Comparison of ENCODE assay signal across 1 cellular context in the genomic region with DNA sequence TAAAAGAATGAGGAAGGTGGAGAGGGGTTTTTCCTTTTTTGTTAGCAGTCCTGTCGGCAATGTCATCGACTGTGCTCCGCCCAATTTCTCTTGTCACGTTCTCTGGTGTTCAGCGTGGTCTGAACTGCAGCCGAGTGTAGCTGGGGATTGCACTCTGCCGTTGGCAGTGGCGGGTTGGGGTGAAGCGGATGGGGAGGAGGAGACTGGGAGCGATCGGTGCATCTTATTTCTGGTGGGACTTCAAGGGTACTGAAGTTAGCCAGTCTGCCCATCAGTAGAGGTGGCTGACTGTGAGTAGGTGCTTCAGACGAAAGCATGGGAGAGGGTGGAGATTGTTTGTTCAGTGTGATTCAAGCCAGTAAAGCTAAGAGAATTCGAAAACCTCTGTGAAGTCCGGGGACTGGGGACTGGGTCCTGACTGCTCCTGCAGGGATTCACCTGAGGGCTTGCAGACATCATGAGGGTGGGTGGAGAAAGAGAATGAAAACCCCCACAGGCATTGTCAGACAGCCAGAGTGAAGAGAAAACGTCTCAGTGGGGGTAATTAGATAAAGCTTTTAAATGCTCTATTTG.
A peak's percentile ranks its signal among the peaks of the same experiment; 100 is the strongest.
TF ChIP-seq lines count a peak whose summit lies in the region.

No MANE protein-coding gene starts in this region.

TF ChIP-seq in HepG2, 621 proteins besides CTCF, POLR2A, EP300 and RAD21 (continued from another document):
- TF ChIP-seq, protein P1, sequence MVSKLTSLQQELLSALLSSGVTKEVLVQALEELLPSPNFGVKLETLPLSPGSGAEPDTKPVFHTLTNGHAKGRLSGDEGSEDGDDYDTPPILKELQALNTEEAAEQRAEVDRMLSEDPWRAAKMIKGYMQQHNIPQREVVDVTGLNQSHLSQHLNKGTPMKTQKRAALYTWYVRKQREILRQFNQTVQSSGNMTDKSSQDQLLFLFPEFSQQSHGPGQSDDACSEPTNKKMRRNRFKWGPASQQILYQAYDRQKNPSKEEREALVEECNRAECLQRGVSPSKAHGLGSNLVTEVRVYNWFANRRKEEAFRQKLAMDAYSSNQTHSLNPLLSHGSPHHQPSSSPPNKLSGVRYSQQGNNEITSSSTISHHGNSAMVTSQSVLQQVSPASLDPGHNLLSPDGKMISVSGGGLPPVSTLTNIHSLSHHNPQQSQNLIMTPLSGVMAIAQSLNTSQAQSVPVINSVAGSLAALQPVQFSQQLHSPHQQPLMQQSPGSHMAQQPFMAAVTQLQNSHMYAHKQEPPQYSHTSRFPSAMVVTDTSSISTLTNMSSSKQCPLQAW (CRISPR knock-in tag; IDR thresholded peaks at IDR 0.05), result 0 out of 2 replicates have a peak, but pooled peaks have one; percentile 7
- TF ChIP-seq, protein P2, sequence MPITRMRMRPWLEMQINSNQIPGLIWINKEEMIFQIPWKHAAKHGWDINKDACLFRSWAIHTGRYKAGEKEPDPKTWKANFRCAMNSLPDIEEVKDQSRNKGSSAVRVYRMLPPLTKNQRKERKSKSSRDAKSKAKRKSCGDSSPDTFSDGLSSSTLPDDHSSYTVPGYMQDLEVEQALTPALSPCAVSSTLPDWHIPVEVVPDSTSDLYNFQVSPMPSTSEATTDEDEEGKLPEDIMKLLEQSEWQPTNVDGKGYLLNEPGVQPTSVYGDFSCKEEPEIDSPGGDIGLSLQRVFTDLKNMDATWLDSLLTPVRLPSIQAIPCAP (CRISPR knock-in tag; IDR thresholded peaks at IDR 0.05; ENCODE audit: low read depth), result no peak
- TF ChIP-seq, protein P3, sequence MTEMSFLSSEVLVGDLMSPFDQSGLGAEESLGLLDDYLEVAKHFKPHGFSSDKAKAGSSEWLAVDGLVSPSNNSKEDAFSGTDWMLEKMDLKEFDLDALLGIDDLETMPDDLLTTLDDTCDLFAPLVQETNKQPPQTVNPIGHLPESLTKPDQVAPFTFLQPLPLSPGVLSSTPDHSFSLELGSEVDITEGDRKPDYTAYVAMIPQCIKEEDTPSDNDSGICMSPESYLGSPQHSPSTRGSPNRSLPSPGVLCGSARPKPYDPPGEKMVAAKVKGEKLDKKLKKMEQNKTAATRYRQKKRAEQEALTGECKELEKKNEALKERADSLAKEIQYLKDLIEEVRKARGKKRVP (CRISPR knock-in tag; IDR thresholded peaks at IDR 0.05), result no peak
- peak; percentile 41; the same call in 1 of the 2 replicates for TF ChIP-seq TBX2 (CRISPR knock-in tag; IDR thresholded peaks at IDR 0.05; ENCODE audit: borderline replicate concordance)
- TF ChIP-seq ZNF547 (CRISPR knock-in tag; IDR thresholded peaks at IDR 0.05), result no peak
- TF ChIP-seq, protein P4, sequence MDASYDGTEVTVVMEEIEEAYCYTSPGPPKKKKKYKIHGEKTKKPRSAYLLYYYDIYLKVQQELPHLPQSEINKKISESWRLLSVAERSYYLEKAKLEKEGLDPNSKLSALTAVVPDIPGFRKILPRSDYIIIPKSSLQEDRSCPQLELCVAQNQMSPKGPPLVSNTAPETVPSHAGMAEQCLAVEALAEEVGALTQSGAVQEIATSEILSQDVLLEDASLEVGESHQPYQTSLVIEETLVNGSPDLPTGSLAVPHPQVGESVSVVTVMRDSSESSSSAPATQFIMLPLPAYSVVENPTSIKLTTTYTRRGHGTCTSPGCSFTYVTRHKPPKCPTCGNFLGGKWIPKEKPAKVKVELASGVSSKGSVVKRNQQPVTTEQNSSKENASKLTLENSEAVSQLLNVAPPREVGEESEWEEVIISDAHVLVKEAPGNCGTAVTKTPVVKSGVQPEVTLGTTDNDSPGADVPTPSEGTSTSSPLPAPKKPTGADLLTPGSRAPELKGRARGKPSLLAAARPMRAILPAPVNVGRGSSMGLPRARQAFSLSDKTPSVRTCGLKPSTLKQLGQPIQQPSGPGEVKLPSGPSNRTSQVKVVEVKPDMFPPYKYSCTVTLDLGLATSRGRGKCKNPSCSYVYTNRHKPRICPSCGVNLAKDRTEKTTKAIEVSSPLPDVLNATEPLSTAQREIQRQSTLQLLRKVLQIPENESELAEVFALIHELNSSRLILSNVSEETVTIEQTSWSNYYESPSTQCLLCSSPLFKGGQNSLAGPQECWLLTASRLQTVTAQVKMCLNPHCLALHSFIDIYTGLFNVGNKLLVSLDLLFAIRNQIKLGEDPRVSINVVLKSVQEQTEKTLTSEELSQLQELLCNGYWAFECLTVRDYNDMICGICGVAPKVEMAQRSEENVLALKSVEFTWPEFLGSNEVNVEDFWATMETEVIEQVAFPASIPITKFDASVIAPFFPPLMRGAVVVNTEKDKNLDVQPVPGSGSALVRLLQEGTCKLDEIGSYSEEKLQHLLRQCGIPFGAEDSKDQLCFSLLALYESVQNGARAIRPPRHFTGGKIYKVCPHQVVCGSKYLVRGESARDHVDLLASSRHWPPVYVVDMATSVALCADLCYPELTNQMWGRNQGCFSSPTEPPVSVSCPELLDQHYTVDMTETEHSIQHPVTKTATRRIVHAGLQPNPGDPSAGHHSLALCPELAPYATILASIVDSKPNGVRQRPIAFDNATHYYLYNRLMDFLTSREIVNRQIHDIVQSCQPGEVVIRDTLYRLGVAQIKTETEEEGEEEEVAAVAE (CRISPR knock-in tag; IDR thresholded peaks at IDR 0.05; ENCODE audit: borderline replicate concordance), result no peak
- TF ChIP-seq, protein P5, sequence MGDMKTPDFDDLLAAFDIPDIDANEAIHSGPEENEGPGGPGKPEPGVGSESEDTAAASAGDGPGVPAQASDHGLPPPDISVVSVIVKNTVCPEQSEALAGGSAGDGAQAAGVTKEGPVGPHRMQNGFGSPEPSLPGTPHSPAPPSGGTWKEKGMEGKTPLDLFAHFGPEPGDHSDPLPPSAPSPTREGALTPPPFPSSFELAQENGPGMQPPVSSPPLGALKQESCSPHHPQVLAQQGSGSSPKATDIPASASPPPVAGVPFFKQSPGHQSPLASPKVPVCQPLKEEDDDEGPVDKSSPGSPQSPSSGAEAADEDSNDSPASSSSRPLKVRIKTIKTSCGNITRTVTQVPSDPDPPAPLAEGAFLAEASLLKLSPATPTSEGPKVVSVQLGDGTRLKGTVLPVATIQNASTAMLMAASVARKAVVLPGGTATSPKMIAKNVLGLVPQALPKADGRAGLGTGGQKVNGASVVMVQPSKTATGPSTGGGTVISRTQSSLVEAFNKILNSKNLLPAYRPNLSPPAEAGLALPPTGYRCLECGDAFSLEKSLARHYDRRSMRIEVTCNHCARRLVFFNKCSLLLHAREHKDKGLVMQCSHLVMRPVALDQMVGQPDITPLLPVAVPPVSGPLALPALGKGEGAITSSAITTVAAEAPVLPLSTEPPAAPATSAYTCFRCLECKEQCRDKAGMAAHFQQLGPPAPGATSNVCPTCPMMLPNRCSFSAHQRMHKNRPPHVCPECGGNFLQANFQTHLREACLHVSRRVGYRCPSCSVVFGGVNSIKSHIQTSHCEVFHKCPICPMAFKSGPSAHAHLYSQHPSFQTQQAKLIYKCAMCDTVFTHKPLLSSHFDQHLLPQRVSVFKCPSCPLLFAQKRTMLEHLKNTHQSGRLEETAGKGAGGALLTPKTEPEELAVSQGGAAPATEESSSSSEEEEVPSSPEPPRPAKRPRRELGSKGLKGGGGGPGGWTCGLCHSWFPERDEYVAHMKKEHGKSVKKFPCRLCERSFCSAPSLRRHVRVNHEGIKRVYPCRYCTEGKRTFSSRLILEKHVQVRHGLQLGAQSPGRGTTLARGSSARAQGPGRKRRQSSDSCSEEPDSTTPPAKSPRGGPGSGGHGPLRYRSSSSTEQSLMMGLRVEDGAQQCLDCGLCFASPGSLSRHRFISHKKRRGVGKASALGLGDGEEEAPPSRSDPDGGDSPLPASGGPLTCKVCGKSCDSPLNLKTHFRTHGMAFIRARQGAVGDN (CRISPR knock-in tag; IDR thresholded peaks at IDR 0.05), result peak; percentile 65
- no peak for TF ChIP-seq ZSCAN9 (CRISPR knock-in tag; IDR thresholded peaks at IDR 0.05; ENCODE audit: borderline replicate concordance)
- TF ChIP-seq CHCHD3 (CRISPR knock-in tag; IDR thresholded peaks at IDR 0.05), result no peak
- peak; percentile 44 for TF ChIP-seq HDAC1 (CRISPR knock-in tag; IDR thresholded peaks at IDR 0.05)
- TF ChIP-seq, protein P6, sequence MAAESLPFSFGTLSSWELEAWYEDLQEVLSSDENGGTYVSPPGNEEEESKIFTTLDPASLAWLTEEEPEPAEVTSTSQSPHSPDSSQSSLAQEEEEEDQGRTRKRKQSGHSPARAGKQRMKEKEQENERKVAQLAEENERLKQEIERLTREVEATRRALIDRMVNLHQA (CRISPR knock-in tag; IDR thresholded peaks at IDR 0.05), result no peak
- TF ChIP-seq STAT5B (CRISPR knock-in tag; IDR thresholded peaks at IDR 0.05), result no peak
- TF ChIP-seq ARNT2 (CRISPR knock-in tag; IDR thresholded peaks at IDR 0.05; ENCODE audit: low read depth), result 0 out of 2 replicates have a peak, but pooled peaks have one; percentile 19
- TF ChIP-seq ZNF747 (CRISPR knock-in tag; IDR thresholded peaks at IDR 0.05; ENCODE audit: borderline replicate concordance), result 0 out of 2 replicates have a peak, but pooled peaks have one; percentile 39
- no peak for TF ChIP-seq ZMYM3 (CRISPR knock-in tag; IDR thresholded peaks at IDR 0.05)
- TF ChIP-seq, protein P7, sequence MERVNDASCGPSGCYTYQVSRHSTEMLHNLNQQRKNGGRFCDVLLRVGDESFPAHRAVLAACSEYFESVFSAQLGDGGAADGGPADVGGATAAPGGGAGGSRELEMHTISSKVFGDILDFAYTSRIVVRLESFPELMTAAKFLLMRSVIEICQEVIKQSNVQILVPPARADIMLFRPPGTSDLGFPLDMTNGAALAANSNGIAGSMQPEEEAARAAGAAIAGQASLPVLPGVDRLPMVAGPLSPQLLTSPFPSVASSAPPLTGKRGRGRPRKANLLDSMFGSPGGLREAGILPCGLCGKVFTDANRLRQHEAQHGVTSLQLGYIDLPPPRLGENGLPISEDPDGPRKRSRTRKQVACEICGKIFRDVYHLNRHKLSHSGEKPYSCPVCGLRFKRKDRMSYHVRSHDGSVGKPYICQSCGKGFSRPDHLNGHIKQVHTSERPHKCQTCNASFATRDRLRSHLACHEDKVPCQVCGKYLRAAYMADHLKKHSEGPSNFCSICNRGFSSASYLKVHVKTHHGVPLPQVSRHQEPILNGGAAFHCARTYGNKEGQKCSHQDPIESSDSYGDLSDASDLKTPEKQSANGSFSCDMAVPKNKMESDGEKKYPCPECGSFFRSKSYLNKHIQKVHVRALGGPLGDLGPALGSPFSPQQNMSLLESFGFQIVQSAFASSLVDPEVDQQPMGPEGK (CRISPR knock-in tag; IDR thresholded peaks at IDR 0.05), result no peak
- TF ChIP-seq ZNF607 (CRISPR knock-in tag; IDR thresholded peaks at IDR 0.05; ENCODE audit: borderline replicate concordance), result no peak
- TF ChIP-seq ZNF788 (CRISPR knock-in tag; IDR thresholded peaks at IDR 0.05; ENCODE audit: borderline replicate concordance), result 0 out of 2 replicates have a peak, but pooled peaks have one; percentile 54
- no peak for TF ChIP-seq ZNF567 (CRISPR knock-in tag; IDR thresholded peaks at IDR 0.05; ENCODE audit: borderline replicate concordance)
- no peak for TF ChIP-seq ZNF569 (CRISPR knock-in tag; IDR thresholded peaks at IDR 0.05; ENCODE audit: borderline replicate concordance)
- TF ChIP-seq ZNF674 (CRISPR knock-in tag; IDR thresholded peaks at IDR 0.05; ENCODE audit: low read depth), result no peak
- TF ChIP-seq, protein P8, sequence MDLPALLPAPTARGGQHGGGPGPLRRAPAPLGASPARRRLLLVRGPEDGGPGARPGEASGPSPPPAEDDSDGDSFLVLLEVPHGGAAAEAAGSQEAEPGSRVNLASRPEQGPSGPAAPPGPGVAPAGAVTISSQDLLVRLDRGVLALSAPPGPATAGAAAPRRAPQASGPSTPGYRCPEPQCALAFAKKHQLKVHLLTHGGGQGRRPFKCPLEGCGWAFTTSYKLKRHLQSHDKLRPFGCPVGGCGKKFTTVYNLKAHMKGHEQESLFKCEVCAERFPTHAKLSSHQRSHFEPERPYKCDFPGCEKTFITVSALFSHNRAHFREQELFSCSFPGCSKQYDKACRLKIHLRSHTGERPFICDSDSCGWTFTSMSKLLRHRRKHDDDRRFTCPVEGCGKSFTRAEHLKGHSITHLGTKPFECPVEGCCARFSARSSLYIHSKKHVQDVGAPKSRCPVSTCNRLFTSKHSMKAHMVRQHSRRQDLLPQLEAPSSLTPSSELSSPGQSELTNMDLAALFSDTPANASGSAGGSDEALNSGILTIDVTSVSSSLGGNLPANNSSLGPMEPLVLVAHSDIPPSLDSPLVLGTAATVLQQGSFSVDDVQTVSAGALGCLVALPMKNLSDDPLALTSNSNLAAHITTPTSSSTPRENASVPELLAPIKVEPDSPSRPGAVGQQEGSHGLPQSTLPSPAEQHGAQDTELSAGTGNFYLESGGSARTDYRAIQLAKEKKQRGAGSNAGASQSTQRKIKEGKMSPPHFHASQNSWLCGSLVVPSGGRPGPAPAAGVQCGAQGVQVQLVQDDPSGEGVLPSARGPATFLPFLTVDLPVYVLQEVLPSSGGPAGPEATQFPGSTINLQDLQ (CRISPR knock-in tag; IDR thresholded peaks at IDR 0.05), result no peak
- TF ChIP-seq ZSCAN25 (CRISPR knock-in tag; IDR thresholded peaks at IDR 0.05), result 0 out of 2 replicates have a peak, but pooled peaks have one; percentile 36
